Comparison of ENCODE assay signal across 20 cellular contexts in the genomic region with DNA sequence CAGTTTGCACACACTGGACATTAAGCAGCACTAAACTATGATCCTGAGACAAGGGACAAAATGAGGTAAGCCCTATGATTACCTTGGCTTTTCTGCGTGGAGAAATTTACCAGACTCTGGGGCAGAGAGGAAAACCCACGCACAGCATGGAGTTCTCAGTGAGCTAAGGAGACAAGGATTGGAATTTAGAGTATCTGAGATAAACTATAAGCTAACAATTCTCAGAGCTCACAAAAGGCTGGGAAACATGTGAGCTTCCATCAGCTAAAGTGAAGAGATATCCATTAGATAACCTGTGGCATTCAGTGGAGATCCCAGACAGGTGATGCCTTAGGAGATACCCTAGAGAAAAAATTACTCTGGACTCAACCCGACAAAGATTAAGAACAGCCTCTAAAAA.
"Had no signal": no experiment of that assay in that cellular context is flagged by ENCODE, and none has a peak within 500 bp of the region (broad histone marks: within the 10 kb centered on the region; RNA-seq: fewer than 3 reads in every experiment).

No MANE protein-coding gene starts in this region.

- H3K27me3 ChIP-seq: brain microvascular endothelial cell, esophagus squamous epithelium, right atrium auricular region, tibial nerve, uterus had no signal

- H3K27me3 Mint-ChIP-seq: activated CD4-positive, alpha-beta T cell treated with anti-CD3 and anti-CD28 coated beads, Interleukin-2, amount 10 ng/mL, durations not matched to agents 24 days and 14 days; central memory CD8-positive, alpha-beta T cell had no signal

- ATAC-seq: activated naive CD4-positive, alpha-beta T cell treated with anti-CD3 and anti-CD28 coated beads, Interleukin-2, amount 50 U/mL, for 72 hours; activated T-cell treated with anti-CD3 and anti-CD28 coated beads, Interleukin-2, amount 50 U/mL, for 72 hours; SK-N-SH treated with all-trans-retinoic acid at 6 μM for 48 hours; stimulated activated naive CD8-positive, alpha-beta T cell treated with anti-CD3 and anti-CD28 coated beads, Interleukin-15, Interleukin-2, amounts not matched to agents 100 U/mL and 50 U/mL, for 24 hours had no signal

- H3K36me3 ChIP-seq: brain microvascular endothelial cell, prostate gland, uterus had no signal

- H3K27ac ChIP-seq: brain microvascular endothelial cell, coronary artery, esophagus squamous epithelium, prostate gland, right atrium auricular region, tibial nerve, uterus had no signal

- H3K4me3 ChIP-seq: coronary artery, esophagus squamous epithelium, prostate gland, right atrium auricular region, tibial nerve, uterus had no signal

- DNase-seq: activated CD4-positive, alpha-beta T cell treated with anti-CD3 and anti-CD28 coated beads, Interleukin-2, amount 10 ng/mL, durations not matched to agents 24 days and 14 days; activated gamma-delta T cell treated with Interleukin-2 at 50 U/mL for 16 hours; activated T-cell treated with anti-CD3 and anti-CD28 coated beads, Interleukin-2, amount 50 U/mL, for 72 hours; brain microvascular endothelial cell; effector CD4-positive, alpha-beta T cell; esophagus squamous epithelium; midbrain; occipital lobe; stimulated activated CD4-positive, alpha-beta T cell treated with anti-CD3 and anti-CD28 coated beads, Interleukin-2, amount 100 ng/mL, for 24 hours; stimulated activated naive CD8-positive, alpha-beta T cell treated with anti-CD3 and anti-CD28 coated beads, Interleukin-15, Interleukin-2, amounts not matched to agents 100 U/mL and 50 U/mL, for 24 hours; substantia nigra; uterus had no signal

- H3K9me3 ChIP-seq: esophagus squamous epithelium, prostate gland, right atrium auricular region, tibial nerve, uterus had no signal

- H3K27ac Mint-ChIP-seq: activated CD4-positive, alpha-beta T cell treated with anti-CD3 and anti-CD28 coated beads, Interleukin-2, amount 10 ng/mL, durations not matched to agents 24 days and 14 days; activated T-cell treated with anti-CD3 and anti-CD28 coated beads, Interleukin-2, amount 50 U/mL, for 72 hours; T-helper 1 cell treated with Interleukin-12 subunit alpha and Interleukin-12 subunit beta and Interleukin-4 antibody, amounts not matched to agents 30 μg/mL and 1 μg/mL, for 36 hours had no signal

- H3K9me3 Mint-ChIP-seq: activated CD4-positive, alpha-beta T cell treated with anti-CD3 and anti-CD28 coated beads, Interleukin-2, amount 10 ng/mL, durations not matched to agents 24 days and 14 days; activated naive CD4-positive, alpha-beta T cell treated with anti-CD3 and anti-CD28 coated beads, Interleukin-2, amount 50 U/mL, for 72 hours; activated T-cell treated with anti-CD3 and anti-CD28 coated beads, Interleukin-2, amount 50 U/mL, for 72 hours; central memory CD8-positive, alpha-beta T cell; T-helper 1 cell treated with Interleukin-12 subunit alpha and Interleukin-12 subunit beta and Interleukin-4 antibody, amounts not matched to agents 30 μg/mL and 1 μg/mL, for 36 hours had no signal

- H3K4me1 ChIP-seq: prostate gland, uterus had no signal

- H3K4me3 Mint-ChIP-seq: activated CD4-positive, alpha-beta T cell treated with anti-CD3 and anti-CD28 coated beads, Interleukin-2, amount 10 ng/mL, durations not matched to agents 24 days and 14 days; activated T-cell treated with anti-CD3 and anti-CD28 coated beads, Interleukin-2, amount 50 U/mL, for 72 hours; central memory CD8-positive, alpha-beta T cell; T-helper 1 cell treated with Interleukin-12 subunit alpha and Interleukin-12 subunit beta and Interleukin-4 antibody, amounts not matched to agents 30 μg/mL and 1 μg/mL, for 36 hours had no signal
